In the genomic region with DNA sequence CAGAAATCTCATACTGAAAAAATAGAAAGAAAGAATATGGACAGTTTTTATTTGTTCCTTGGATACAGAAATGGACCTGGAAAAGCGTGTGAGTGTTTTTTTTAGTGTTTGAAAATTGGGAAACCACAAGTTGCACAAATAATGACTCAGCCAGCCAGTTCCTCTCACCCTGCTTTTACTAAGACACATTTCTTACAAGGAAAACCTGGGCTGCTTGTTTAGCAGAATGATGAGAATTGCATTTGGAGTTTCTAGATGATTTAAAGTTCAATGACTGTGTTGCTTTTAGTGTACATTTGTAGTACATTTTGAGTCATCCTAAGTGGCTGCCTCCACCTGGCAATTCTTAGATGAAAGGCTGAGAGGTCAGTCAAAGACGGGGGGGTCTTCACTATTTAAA, we compare ENCODE assay signal across 13 cellular contexts.
DNase-seq lines count a peak whose midpoint lies in the region; ATAC-seq and TF ChIP-seq lines count a peak whose summit lies in the region.
"Had no signal": no experiment of that assay in that cellular context is flagged by ENCODE, and none has a peak within 500 bp of the region (broad histone marks: within the 10 kb centered on the region; RNA-seq: fewer than 3 reads in every experiment).

No MANE protein-coding gene starts in this region.

- DNase-seq in AML-193 (lab: John Stamatoyannopoulos, UW) (peak; percentile 69 to 77), SIG-M5 treated with dmso at 0.1 percent for 504 hours (lab: John Stamatoyannopoulos, UW; ENCODE audit: unreplicated experiment) (peak; percentile 88), iris pigment epithelial cell (ENCODE audit: low read depth) (peak; percentile 41), NCI-H1694 treated with DMSO at 0.1 percent for 48 hours (lab: John Stamatoyannopoulos, UW) (no peak), dermis blood vessel endothelial cell (no peak), RKO (ENCODE audit: low spot score) (no peak)
- no peak for DNase-seq in CD8-positive, alpha-beta T cell
- DNase-seq: activated T-cell treated with anti-CD3 and anti-CD28 coated beads for 4 hours; left cardiac atrium; NCI-H1436; stimulated activated naive CD8-positive, alpha-beta T cell treated with anti-CD3 and anti-CD28 coated beads, Interleukin-15, Interleukin-2, amounts not matched to agents 100 U/mL and 50 U/mL, for 24 hours had no signal

- H3K27me3 Mint-ChIP-seq in CD8-positive, alpha-beta T cell (ENCODE audit: low read depth): no peaks in the 10 kb centered on the region

- H3K36me3 ChIP-seq in CD8-positive, alpha-beta T cell (ENCODE audit: insufficient read depth, low read length): no peaks in the 10 kb centered on the region

- ATAC-seq in HG02885 (IDR thresholded peaks at IDR 0.05; ENCODE audit: poor library complexity, unreplicated experiment): peak; percentile 63
- ATAC-seq in CD8-positive, alpha-beta T cell: no peak
- ATAC-seq: stimulated activated naive CD8-positive, alpha-beta T cell treated with anti-CD3 and anti-CD28 coated beads, Interleukin-15, Interleukin-2, amounts not matched to agents 100 U/mL and 50 U/mL, for 24 hours had no signal

- no peaks in the 10 kb centered on the region for H3K9me3 ChIP-seq in CD8-positive, alpha-beta T cell (ENCODE audit: low read length)

- H3K4me1 Mint-ChIP-seq in CD8-positive, alpha-beta T cell (ENCODE audit: low read depth): no peaks in the 10 kb centered on the region

- POLR2A ChIA-PET in CD8-positive, alpha-beta T cell (lab: Charles Lee): no interaction called here

- H3K4me1 ChIP-seq in CD8-positive, alpha-beta T cell (ENCODE audit: insufficient read depth, low read length): no peaks in the 10 kb centered on the region

- no peak overlapping the region for H3K4me3 Mint-ChIP-seq in CD8-positive, alpha-beta T cell

- H3K27ac ChIP-seq in CD8-positive, alpha-beta T cell (ENCODE audit: low read depth, low read length): no peak overlapping the region
- H3K27ac ChIP-seq: C4-2B had no signal

- no peak overlapping the region for H3K27ac Mint-ChIP-seq in CD8-positive, alpha-beta T cell

- H3K27me3 ChIP-seq in CD8-positive, alpha-beta T cell (ENCODE audit: insufficient read depth, low read length): no peaks in the 10 kb centered on the region

- H3K36me3 Mint-ChIP-seq in CD8-positive, alpha-beta T cell: no peaks in the 10 kb centered on the region

- H3K4me3 ChIP-seq in CD8-positive, alpha-beta T cell (ENCODE audit: low read depth, low read length): no peak overlapping the region

- intact Hi-C loops in CD8-positive, alpha-beta T cell (cut with DNase I, micrococcal nuclease): no loop called here

- H3K9me3 Mint-ChIP-seq in CD8-positive, alpha-beta T cell: no peaks in the 10 kb centered on the region

- no peak for TF ChIP-seq CTCF in CD8-positive, alpha-beta T cell (IDR thresholded peaks at IDR 0.05)

- CTCF ChIA-PET in CD8-positive, alpha-beta T cell (lab: Charles Lee): no interaction called here

Comparison
In these comparisons a context has a peak if more than half of its experiments do, and no peak if none do; other contexts are left out.
1. DNase-seq: peak in AML-193 (2 of 2), SIG-M5 treated with dmso at 0.1 percent for 504 hours (single experiment) and iris pigment epithelial cell (single experiment); none in NCI-H1694 treated with DMSO at 0.1 percent for 48 hours (single experiment), CD8-positive, alpha-beta T cell (0 of 7), dermis blood vessel endothelial cell (single experiment) and RKO (single experiment).